In the genomic region with DNA sequence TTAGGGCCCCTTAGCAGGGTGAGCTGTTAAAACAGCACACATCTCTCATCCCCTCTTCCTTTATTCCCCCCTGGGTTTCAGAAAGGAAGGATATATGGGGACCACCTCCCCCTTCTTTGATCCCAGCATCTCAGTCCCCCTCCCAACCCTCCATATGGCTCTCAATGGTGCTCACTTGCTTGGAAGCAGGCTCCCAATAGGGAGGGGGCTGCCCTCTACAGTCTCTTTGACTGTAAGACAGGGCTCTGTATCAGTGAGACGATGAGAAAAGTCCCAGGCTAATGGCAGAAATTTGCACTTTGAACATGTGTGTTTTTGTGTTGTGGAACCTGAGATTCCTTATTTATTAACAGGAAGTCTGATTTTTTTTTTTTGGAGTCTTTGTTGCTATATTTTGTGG, we compare ENCODE assay signal across 13 cellular contexts. TPM values are rescaled to one million over a fixed set of nuclear protein-coding genes. Genes with fewer than 3 reads are reported as not detected.
DNase-seq lines count a peak whose midpoint lies in the region; ATAC-seq, FAIRE-seq and TF ChIP-seq lines count a peak whose summit lies in the region.
"Had no signal": no experiment of that assay in that cellular context is flagged by ENCODE, and none has a peak within 500 bp of the region (broad histone marks: within the 10 kb centered on the region; RNA-seq: fewer than 3 reads in every experiment).

No MANE protein-coding gene starts in this region.

- H3K4me1 Mint-ChIP-seq in CD4-positive, alpha-beta memory T cell: peaks cover 0 to 4% (median 0%) of the 10 kb centered on the region in 4 donors
- H3K4me1 Mint-ChIP-seq in brain: no peaks in the 10 kb centered on the region

- H3K27me3 Mint-ChIP-seq in CD4-positive, alpha-beta memory T cell: no peaks in the 10 kb centered on the region
- no peaks in the 10 kb centered on the region for H3K27me3 Mint-ChIP-seq in brain

- peak overlapping the region in 4 of 7 donors; percentile 28 to 68 (median 44) for H3K27ac Mint-ChIP-seq in CD4-positive, alpha-beta memory T cell
- H3K27ac Mint-ChIP-seq in brain: peak overlapping the region in 4 of 5 experiments; percentile 62 to 84 (median 68)

- H3K27me3 ChIP-seq in CD4-positive, alpha-beta memory T cell (ENCODE audit: insufficient read depth, low read length): no peaks in the 10 kb centered on the region
- H3K27me3 ChIP-seq in mesenchymal stem cell (ENCODE audit: control insufficient read depth in 1 of 2, insufficient read depth in 1 of 2, low read length in 2 of 2): no peaks in the 10 kb centered on the region
- H3K27me3 ChIP-seq: esophagus muscularis mucosa, upper lobe of right lung had no signal

- H3K4me2 ChIP-seq in mesenchymal stem cell (ENCODE audit: low read length, poor library complexity, severe bottlenecking): no peak overlapping the region

- no peak overlapping the region for H3K14ac ChIP-seq in mesenchymal stem cell (ENCODE audit: low read length in 2 of 2)

- TF ChIP-seq CTCF in GM20000 (IDR thresholded peaks at IDR 0.05; ENCODE audit: extremely low read depth, missing control alignments) (peak; percentile 27), brain (conservative IDR thresholded peaks at IDR 0.05) (no peak)

- H3K36me3 Mint-ChIP-seq in CD4-positive, alpha-beta memory T cell: peaks cover 65 to 81% of the 10 kb centered on the region in 2 donors
- H3K36me3 Mint-ChIP-seq in brain: peaks cover 54% of the 10 kb centered on the region

- no peak overlapping the region for H2AK5ac ChIP-seq in mesenchymal stem cell (ENCODE audit: low read length, severe bottlenecking)

- no peaks in the 10 kb centered on the region for H3K9me3 ChIP-seq in CD4-positive, alpha-beta memory T cell (ENCODE audit: control insufficient read depth in 1 of 2, low read length in 2 of 2)
- H3K9me3 ChIP-seq in mesenchymal stem cell (ENCODE audit: control insufficient read depth, low read length): no peaks in the 10 kb centered on the region
- H3K9me3 ChIP-seq: esophagus muscularis mucosa, upper lobe of right lung had no signal

- no peak overlapping the region for H3K4me3 ChIP-seq in CD4-positive, alpha-beta memory T cell (ENCODE audit: low read length in 2 of 2)
- H3K4me3 ChIP-seq in mesenchymal stem cell (ENCODE audit: insufficient read depth in 1 of 2, low read depth in 1 of 2, low read length in 2 of 2): no peak overlapping the region
- H3K4me3 ChIP-seq: esophagus muscularis mucosa, SK-N-MC, upper lobe of right lung had no signal

- FAIRE-seq in urothelium cell line (lab: Jason Lieb, UNC): no peak

- no peak overlapping the region for H3K23ac ChIP-seq in mesenchymal stem cell (ENCODE audit: low read length in 2 of 2)

- no peak overlapping the region for H2AFZ ChIP-seq in mesenchymal stem cell (ENCODE audit: low read depth, low read length)

- H2BK5ac ChIP-seq in mesenchymal stem cell (ENCODE audit: low read depth, low read length, poor library complexity, severe bottlenecking): no peak overlapping the region

- no peak for DNase-seq in CD4-positive, alpha-beta memory T cell
- DNase-seq in GM20000 (ENCODE audit: low spot score) (no peak), mesenchymal stem cell (no peak), RKO (ENCODE audit: low spot score) (no peak), urothelium cell line (ENCODE audit: low spot score) (no peak)
- no peak for DNase-seq in activated effector memory CD4-positive, alpha-beta T cell treated with Interleukin-2 at 50 U/mL for 16 hours
- DNase-seq: EL, NCI-H1694, upper lobe of right lung had no signal

- no peak overlapping the region for H2BK15ac ChIP-seq in mesenchymal stem cell (ENCODE audit: low read depth, poor library complexity, severe bottlenecking)

- no peak overlapping the region for H3K27ac ChIP-seq in CD4-positive, alpha-beta memory T cell (ENCODE audit: low read depth, low read length)
- H3K27ac ChIP-seq in mesenchymal stem cell (ENCODE audit: low read length, poor library complexity, severe bottlenecking): no peak overlapping the region
- H3K27ac ChIP-seq: esophagus muscularis mucosa, SK-N-MC, upper lobe of right lung had no signal

- H3K4ac ChIP-seq in mesenchymal stem cell (ENCODE audit: low read depth in 1 of 2, low read length in 2 of 2): no peak overlapping the region

- no peak overlapping the region for H3K18ac ChIP-seq in mesenchymal stem cell (ENCODE audit: low read depth in 1 of 2, low read length in 2 of 2)

- no peak overlapping the region for H2BK12ac ChIP-seq in mesenchymal stem cell (ENCODE audit: low read length in 2 of 2)

- intact Hi-C loops in CD4-positive, alpha-beta memory T cell (cut with micrococcal nuclease): loop anchor here (1.0 to 10.0 kb wide), 2 partner anchors 39 to 53 kb away; a partner anchor contains a TSS

- CTCF ChIA-PET in CD4-positive, alpha-beta memory T cell (lab: Charles Lee; ENCODE audit: partially characterized antibody): interaction anchor here (2.3 kb wide), 1 partner anchor 50 kb away, joined by 9 read pairs; no protein-coding TSS in a partner anchor

- ATAC-seq in GM21737 (IDR thresholded peaks at IDR 0.05; ENCODE audit: unreplicated experiment): no peak
- ATAC-seq: upper lobe of right lung had no signal

- H4K8ac ChIP-seq in mesenchymal stem cell (ENCODE audit: low read length): no peak overlapping the region

- H2BK120ac ChIP-seq in mesenchymal stem cell (ENCODE audit: low read depth, low read length): no peak overlapping the region

- H3K36me3 ChIP-seq in CD4-positive, alpha-beta memory T cell (ENCODE audit: insufficient read depth, low read length): peaks cover 64% of the 10 kb centered on the region
- peaks cover 16 to 95% of the 10 kb centered on the region in 2 experiments for H3K36me3 ChIP-seq in mesenchymal stem cell (ENCODE audit: control insufficient read depth in 1 of 2, insufficient read depth in 2 of 2, low read depth in 1 of 2, low read length in 2 of 2)

- 80% methylated on average over 1 of the region's 1 CpG for WGBS in mesenchymal stem cell

- H3K4me1 ChIP-seq in CD4-positive, alpha-beta memory T cell (ENCODE audit: insufficient read depth, low read length): no peaks in the 10 kb centered on the region
- H3K4me1 ChIP-seq in mesenchymal stem cell (ENCODE audit: control insufficient read depth, insufficient read depth, low read depth, low read length): peaks cover 3% of the 10 kb centered on the region
- H3K4me1 ChIP-seq: upper lobe of right lung had no signal

- H3K9ac ChIP-seq in mesenchymal stem cell (ENCODE audit: low read length): peak overlapping the region; percentile 5

- no peak overlapping the region for H3K4me3 Mint-ChIP-seq in CD4-positive, alpha-beta memory T cell
- no peak overlapping the region for H3K4me3 Mint-ChIP-seq in brain

- H3K79me1 ChIP-seq in mesenchymal stem cell (replicated peaks; ENCODE audit: low read length, poor library complexity, severe bottlenecking): peaks cover 25% of the 10 kb centered on the region

- POLR2A ChIA-PET in CD4-positive, alpha-beta memory T cell (lab: Charles Lee; ENCODE audit: partially characterized antibody): no interaction called here

- no peaks in the 10 kb centered on the region for H3K9me3 Mint-ChIP-seq in CD4-positive, alpha-beta memory T cell
- H3K9me3 Mint-ChIP-seq in brain: no peaks in the 10 kb centered on the region

- no peak overlapping the region for H4K91ac ChIP-seq in mesenchymal stem cell (ENCODE audit: low read length)

RNA-seq across cellular contexts. Expression of a gene that starts 4.2 kb away (rescaled TPM):
- 1 to 10 TPM; 2.6 to 2.9 TPM for total RNA-seq in CD4-positive, alpha-beta memory T cell
- polyA plus RNA-seq in CD4-positive, alpha-beta memory T cell: under 1 TPM in 1 of 2 donors, not detected in 1; 0.10 TPM
- 1.1 TPM for polyA plus RNA-seq in brain (ENCODE audit: insufficient read depth, low read depth, low replicate concordance)
- 0.65 TPM for polyA plus RNA-seq in mesenchymal stem cell (2013, experiment 1 of 2)
- polyA plus RNA-seq in mesenchymal stem cell (2013, experiment 2 of 2): 0.51 TPM

RNA-seq across cellular contexts. Expression of a gene that starts 39.4 kb away (rescaled TPM):
- 10 to 100 TPM; 38.0 to 38.4 TPM for total RNA-seq in CD4-positive, alpha-beta memory T cell
- 1 to 10 TPM; 3.8 to 7.3 TPM for polyA plus RNA-seq in CD4-positive, alpha-beta memory T cell
- 50.4 TPM for polyA plus RNA-seq in brain (ENCODE audit: insufficient read depth, low read depth, low replicate concordance)
- 56.1 TPM for polyA plus RNA-seq in mesenchymal stem cell (2013, experiment 1 of 2)
- polyA plus RNA-seq in mesenchymal stem cell (2013, experiment 2 of 2): 55.8 TPM

RNA-seq across cellular contexts. Expression of a gene that starts 42.6 kb away (rescaled TPM):
- 100 to 1,000 TPM; 138 to 147 TPM for total RNA-seq in CD4-positive, alpha-beta memory T cell
- polyA plus RNA-seq in CD4-positive, alpha-beta memory T cell: 100 to 1,000 TPM; 251 to 281 TPM
- polyA plus RNA-seq in brain (ENCODE audit: insufficient read depth, low read depth, low replicate concordance): 3.7 TPM
- polyA plus RNA-seq in mesenchymal stem cell (2013, experiment 1 of 2): 2.4 TPM
- polyA plus RNA-seq in mesenchymal stem cell (2013, experiment 2 of 2): 2.1 TPM

Comparison
In these comparisons a context has a peak if more than half of its experiments do, and no peak if none do; other contexts are left out.
1. RNA of a gene that starts 42.6 kb away (polyA plus RNA-seq): 251 to 281 TPM in CD4-positive, alpha-beta memory T cell; 3.7 TPM in brain (single experiment); every median in the first group is over 10 times any median in the second.